Comparison of ENCODE assay signal across 1 cellular context in genomic region chr5:67771791-67772190, GRCh38.
TF ChIP-seq lines count a peak whose summit lies in the region.

No MANE protein-coding gene starts in this region.

TF ChIP-seq in WTC11, 78 proteins besides CTCF, POLR2A, EP300 and RAD21 (continued from another document):
- TF ChIP-seq E2F4 (CRISPR knock-in tag; IDR thresholded peaks at IDR 0.05; ENCODE audit: borderline replicate concordance, low read depth): no peak
- no peak for TF ChIP-seq ETV6 (CRISPR knock-in tag; IDR thresholded peaks at IDR 0.05)
- no peak for TF ChIP-seq CBFB (CRISPR knock-in tag; IDR thresholded peaks at IDR 0.05; ENCODE audit: low read depth)
- TF ChIP-seq ZNF671 (CRISPR knock-in tag; IDR thresholded peaks at IDR 0.05): no peak
- TF ChIP-seq, protein P1, sequence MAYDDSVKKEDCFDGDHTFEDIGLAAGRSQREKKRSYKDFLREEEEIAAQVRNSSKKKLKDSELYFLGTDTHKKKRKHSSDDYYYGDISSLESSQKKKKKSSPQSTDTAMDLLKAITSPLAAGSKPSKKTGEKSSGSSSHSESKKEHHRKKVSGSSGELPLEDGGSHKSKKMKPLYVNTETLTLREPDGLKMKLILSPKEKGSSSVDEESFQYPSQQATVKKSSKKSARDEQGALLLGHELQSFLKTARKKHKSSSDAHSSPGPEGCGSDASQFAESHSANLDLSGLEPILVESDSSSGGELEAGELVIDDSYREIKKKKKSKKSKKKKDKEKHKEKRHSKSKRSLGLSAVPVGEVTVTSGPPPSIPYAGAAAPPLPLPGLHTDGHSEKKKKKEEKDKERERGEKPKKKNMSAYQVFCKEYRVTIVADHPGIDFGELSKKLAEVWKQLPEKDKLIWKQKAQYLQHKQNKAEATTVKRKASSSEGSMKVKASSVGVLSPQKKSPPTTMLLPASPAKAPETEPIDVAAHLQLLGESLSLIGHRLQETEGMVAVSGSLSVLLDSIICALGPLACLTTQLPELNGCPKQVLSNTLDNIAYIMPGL (CRISPR knock-in tag; IDR thresholded peaks at IDR 0.05): no peak
- no peak for TF ChIP-seq JUN (CRISPR knock-in tag; IDR thresholded peaks at IDR 0.05)
- TF ChIP-seq ZNF281 (CRISPR knock-in tag; IDR thresholded peaks at IDR 0.05): no peak
